In the genomic region with DNA sequence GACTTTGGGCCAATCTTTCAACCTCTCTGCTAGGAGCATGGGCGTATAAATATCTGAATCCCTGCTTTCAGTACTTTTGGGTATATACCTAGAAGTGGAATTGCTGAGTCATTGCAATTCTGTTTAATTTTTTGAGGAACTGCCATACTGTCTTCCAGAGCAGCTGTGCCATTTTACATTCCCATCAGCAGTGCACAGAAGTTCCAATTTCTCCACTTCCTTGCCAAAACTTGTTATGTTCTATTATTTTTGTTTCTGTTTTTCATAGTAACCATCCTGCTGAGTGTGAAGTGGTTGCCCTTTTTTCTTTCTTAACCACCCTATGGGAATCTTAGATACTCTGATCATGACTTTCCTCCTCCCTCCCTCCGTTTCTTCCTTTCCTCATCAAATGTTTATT, we compare ENCODE assay signal across 17 cellular contexts. TPM values are rescaled to one million over a fixed set of nuclear protein-coding genes. Genes with fewer than 3 reads are reported as not detected.
A peak's percentile ranks its signal among the peaks of the same experiment; 100 is the strongest.
DNase-seq lines count a peak whose midpoint lies in the region; FAIRE-seq and TF ChIP-seq lines count a peak whose summit lies in the region.
"Had no signal": no experiment of that assay in that cellular context is flagged by ENCODE, and none has a peak within 500 bp of the region (broad histone marks: within the 10 kb centered on the region; RNA-seq: fewer than 3 reads in every experiment).

No MANE protein-coding gene starts in this region.

- H3K9ac ChIP-seq in mucosa of rectum (ENCODE audit: low read depth in 1 of 2, low read length in 2 of 2) = no peak overlapping the region

- H3K9me3 ChIP-seq in esophagus muscularis mucosa (no peaks in the 10 kb centered on the region), mucosa of rectum (ENCODE audit: control insufficient read depth in 2 of 2, low read length in 2 of 2) (no peaks in the 10 kb centered on the region), uterus (no peaks in the 10 kb centered on the region)

- H3K27me3 ChIP-seq in esophagus muscularis mucosa = no peaks in the 10 kb centered on the region
- no peaks in the 10 kb centered on the region for H3K27me3 ChIP-seq in mucosa of rectum (ENCODE audit: control insufficient read depth in 2 of 2, insufficient read depth in 2 of 2, low read length in 2 of 2)
- no peaks in the 10 kb centered on the region for H3K27me3 ChIP-seq in uterus

- TF ChIP-seq CTCF in esophagus muscularis mucosa (IDR thresholded peaks at IDR 0.05) (no peak), uterus (IDR thresholded peaks at IDR 0.05) (no peak)

- intact Hi-C loops in esophagus muscularis mucosa (cut with DNase I) = no loop called here
- intact Hi-C loops in uterus (cut with DNase I; ENCODE audit: low total_unique reads) = no loop called here

- H3K4me3 ChIP-seq in esophagus muscularis mucosa (no peak overlapping the region), mucosa of rectum (ENCODE audit: low read length in 2 of 2) (no peak overlapping the region), uterus (no peak overlapping the region)
- H3K4me3 ChIP-seq: PC-9 had no signal

- no peak for TF ChIP-seq POLR2A in esophagus muscularis mucosa (IDR thresholded peaks at IDR 0.05; ENCODE audit: low read depth)
- TF ChIP-seq POLR2A in uterus (IDR thresholded peaks at IDR 0.05) = no peak

- no peak for TF ChIP-seq EP300 in esophagus muscularis mucosa (IDR thresholded peaks at IDR 0.05)

- WGBS in esophagus muscularis mucosa = 47% methylated on average over 2 of the region's 2 CpGs

- no peak for FAIRE-seq in urothelium cell line (lab: Jason Lieb, UNC)
- FAIRE-seq: D721Med, endometrium had no signal

- H3K36me3 ChIP-seq in esophagus muscularis mucosa = peaks cover 0 to 19% (median 3%) of the 10 kb centered on the region in 4 donors
- peaks cover 7 to 10% of the 10 kb centered on the region in 2 donors for H3K36me3 ChIP-seq in mucosa of rectum (ENCODE audit: control insufficient read depth in 2 of 2, insufficient read depth in 2 of 2, low read length in 2 of 2)
- no peaks in the 10 kb centered on the region for H3K36me3 ChIP-seq in uterus

- H3K4me1 ChIP-seq in esophagus muscularis mucosa (peaks cover 17 to 82% (median 76%) of the 10 kb centered on the region in 4 donors), mucosa of rectum (ENCODE audit: control insufficient read depth in 2 of 2, insufficient read depth in 2 of 2, low read length in 2 of 2) (peaks cover 6 to 8% of the 10 kb centered on the region in 2 donors), uterus (peaks cover 0 to 22% of the 10 kb centered on the region in 2 donors)

- DNase-seq in NCI-H446 treated with DMSO at 0.1 percent for 48 hours (lab: John Stamatoyannopoulos, UW) (peak; percentile 17), NCI-H446 (lab: John Stamatoyannopoulos, UW) (no peak), esophagus muscularis mucosa (ENCODE audit: extremely low spot score) (no peak), uterus (no peak), NCI-H146 (lab: John Stamatoyannopoulos, UW) (no peak), urothelium cell line (ENCODE audit: low spot score) (no peak)
- no peak for DNase-seq in activated T-cell treated with anti-CD3 and anti-CD28 coated beads, Interleukin-2, amount 50 U/mL, for 48 hours
- DNase-seq: PC-9; stimulated activated CD4-positive, alpha-beta T cell treated with anti-CD3 and anti-CD28 coated beads, Interleukin-4, amount 100 ng/mL, for 24 hours; stimulated activated naive CD4-positive, alpha-beta T cell treated with Interleukin-2 at 50 U/mL for 16 hours; T-helper 2 cell had no signal

- peak overlapping the region; percentile 65 to 87 (median 84) for H3K27ac ChIP-seq in esophagus muscularis mucosa (replicated peaks in 1 of 4)
- H3K27ac ChIP-seq in mucosa of rectum (ENCODE audit: low read depth in 2 of 2, low read length in 2 of 2) = peak overlapping the region; percentile 2 to 45
- peak overlapping the region; percentile 86 to 96 for H3K27ac ChIP-seq in uterus
- H3K27ac ChIP-seq: 22Rv1, PC-9 had no signal

RNA-seq across cellular contexts. Expression of a gene that starts 11.1 kb away (rescaled TPM):
- total RNA-seq in esophagus muscularis mucosa (1 to 10 TPM in 1 of 4 donors, under 1 TPM in 3; 0.39 to 1.0 (median 0.46) TPM), uterus (1 to 10 TPM in 2 of 4 donors, under 1 TPM in 2; 0.26 to 1.6 (median 0.99) TPM)
- total RNA-seq: activated T-helper 17 cell treated with anti-CD3 and anti-CD28 coated beads, Interleukin-2, amount 50 U/mL, for 72 hours; PC-9; progenitor cell of endocrine pancreas had no signal

RNA-seq across cellular contexts. Expression of a gene that starts 21.6 kb away (rescaled TPM):
- total RNA-seq in esophagus muscularis mucosa (10 to 100 TPM; 51.3 to 84.9 (median 59.6) TPM), uterus (100 to 1,000 TPM in 1 of 4 donors, 10 to 100 TPM in 3; 25.6 to 109 (median 60.8) TPM)

RNA-seq across cellular contexts. Expression of a gene that starts 32.6 kb away (rescaled TPM):
- total RNA-seq in esophagus muscularis mucosa (100 to 1,000 TPM; 125 to 178 (median 159) TPM), uterus (100 to 1,000 TPM; 111 to 191 (median 141) TPM)

Comparison
In these comparisons a context has a peak if more than half of its experiments do, and no peak if none do; other contexts are left out.
1. H3K27ac ChIP-seq: peak in every context shown above with its lines; median percentile 91 in uterus; 84 in esophagus muscularis mucosa; 24 in mucosa of rectum.